In the genomic region with DNA sequence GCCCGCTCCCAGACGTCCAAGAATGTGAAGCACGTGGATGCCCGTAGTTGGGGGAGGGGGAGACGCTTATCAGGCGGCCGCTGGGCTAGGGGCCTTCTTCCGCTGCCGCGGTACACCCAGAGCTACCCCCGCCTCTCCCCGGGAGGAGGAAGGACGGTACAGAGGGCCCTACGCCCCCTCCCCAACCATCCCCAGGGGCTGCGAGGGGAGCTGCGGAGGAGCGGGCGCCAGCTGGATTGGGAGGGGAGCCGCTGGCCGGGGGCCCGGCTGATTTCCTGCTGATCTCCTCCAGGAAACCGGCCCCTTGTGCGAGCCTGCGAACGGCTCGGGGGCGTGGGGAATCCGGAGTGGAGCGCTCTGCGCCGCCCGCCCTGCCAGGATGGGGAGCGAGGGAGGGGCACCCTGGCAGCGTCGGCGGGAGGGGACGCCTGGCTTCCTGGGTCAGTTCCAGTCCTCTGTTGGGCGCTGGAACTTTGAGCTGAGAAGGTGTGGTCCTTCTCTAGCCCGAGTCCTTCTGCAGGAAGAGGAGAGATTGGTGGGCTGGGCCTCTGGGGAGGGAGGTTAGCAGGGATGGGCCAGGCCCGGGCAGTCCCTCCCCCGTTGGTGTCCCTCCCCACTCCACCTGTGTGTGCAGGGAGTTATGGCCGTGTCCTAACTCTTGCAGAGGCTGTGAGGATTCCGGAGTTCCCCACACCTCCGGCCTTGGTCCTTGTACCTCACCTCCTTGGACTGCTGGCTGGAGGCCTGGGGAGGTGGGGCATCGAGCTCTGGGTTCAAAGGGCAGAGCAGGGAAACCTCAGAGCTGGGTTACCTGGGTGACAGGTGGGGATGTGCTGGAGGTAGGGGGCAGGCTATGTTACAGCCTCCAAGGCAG, we compare ENCODE assay signal across 9 cellular contexts. TPM values are rescaled to one million over a fixed set of nuclear protein-coding genes. Genes with fewer than 3 reads are reported as not detected.
DNase-seq lines count a peak whose midpoint lies in the region; ATAC-seq, FAIRE-seq and TF ChIP-seq lines count a peak whose summit lies in the region.
"Had no signal": no experiment of that assay in that cellular context is flagged by ENCODE, and none has a peak within 500 bp of the region (broad histone marks: within the 10 kb centered on the region; RNA-seq: fewer than 3 reads in every experiment).

No MANE protein-coding gene starts in this region.

- peak overlapping the region; percentile 35 for H3K4me3 ChIP-seq in CD8-positive, alpha-beta T cell (ENCODE audit: low read depth, low read length)
- H3K4me3 ChIP-seq in neural progenitor cell, result peak overlapping the region; percentile 60

- peak overlapping the region; percentile 27 for H3K27ac ChIP-seq in CD8-positive, alpha-beta T cell (ENCODE audit: low read depth, low read length)
- no peak overlapping the region for H3K27ac ChIP-seq in neural progenitor cell

- H3K27ac Mint-ChIP-seq in CD8-positive, alpha-beta T cell, result peak overlapping the region; percentile 92
- H3K27ac Mint-ChIP-seq in activated T-helper 17 cell treated with anti-CD3 and anti-CD28 coated beads, Interleukin-2, amount 50 U/mL, for 72 hours, result peak overlapping the region; percentile 92
- H3K27ac Mint-ChIP-seq in neural progenitor cell, result no peak overlapping the region

- H3K9me3 ChIP-seq in CD8-positive, alpha-beta T cell (ENCODE audit: low read length), result no peaks in the 10 kb centered on the region
- H3K9me3 ChIP-seq in neural progenitor cell (ENCODE audit: low read depth), result no peaks in the 10 kb centered on the region

- peak overlapping the region; percentile 81 for H2AFZ ChIP-seq in neural progenitor cell (replicated peaks)

- no peaks in the 10 kb centered on the region for H3K27me3 Mint-ChIP-seq in CD8-positive, alpha-beta T cell (ENCODE audit: low read depth)
- no peaks in the 10 kb centered on the region for H3K27me3 Mint-ChIP-seq in activated T-helper 17 cell treated with anti-CD3 and anti-CD28 coated beads, Interleukin-2, amount 50 U/mL, for 72 hours
- H3K27me3 Mint-ChIP-seq in neural progenitor cell (ENCODE audit: insufficient read depth, low read depth), result peaks cover 9% of the 10 kb centered on the region

- FAIRE-seq in frontal cortex (lab: Jason Lieb, UNC), result no peak

- peaks cover 47% of the 10 kb centered on the region for H3F3A ChIP-seq in neural progenitor cell (ENCODE audit: low read depth)

- H3K36me3 Mint-ChIP-seq in CD8-positive, alpha-beta T cell, result peaks cover 30% of the 10 kb centered on the region
- peaks cover 55% of the 10 kb centered on the region for H3K36me3 Mint-ChIP-seq in activated T-helper 17 cell treated with anti-CD3 and anti-CD28 coated beads, Interleukin-2, amount 50 U/mL, for 72 hours (ENCODE audit: low read depth)
- H3K36me3 Mint-ChIP-seq in neural progenitor cell, result peaks cover 4% of the 10 kb centered on the region

- no peak for TF ChIP-seq CTCF in CD8-positive, alpha-beta T cell (IDR thresholded peaks at IDR 0.05)
- TF ChIP-seq CTCF in neural progenitor cell (IDR thresholded peaks at IDR 0.05), result no peak

- H3K79me2 ChIP-seq in neural progenitor cell (ENCODE audit: low read depth), result no peaks in the 10 kb centered on the region

- peaks cover 88% of the 10 kb centered on the region for H4K20me1 ChIP-seq in neural progenitor cell (ENCODE audit: low read depth)

- no peak overlapping the region for H3K9ac ChIP-seq in neural progenitor cell

- in situ Hi-C loops in KBM-7 (cut with MboI; ENCODE audit: low pct_unique_long_range_greater_than_20kb, low sequenced_read_pairs), result no loop called here

- H3K36me3 ChIP-seq in CD8-positive, alpha-beta T cell (ENCODE audit: insufficient read depth, low read length), result peaks cover 19% of the 10 kb centered on the region
- H3K36me3 ChIP-seq in neural progenitor cell, result no peaks in the 10 kb centered on the region

- POLR2A ChIA-PET in CD8-positive, alpha-beta T cell (lab: Charles Lee), result interaction anchor here (0.9 to 2.3 kb wide), 7 partner anchors 18 to 72 kb away, joined by 3 to 11 read pairs (median 3); partner anchors contain the start of gene TOP2A

- CTCF ChIA-PET in CD8-positive, alpha-beta T cell (lab: Charles Lee), result interaction anchor here (1.1 to 34.5 kb wide), 6 partner anchors 10 to 126 kb away, joined by 3 to 1103 read pairs (median 6); partner anchors contain the start of genes RARA and WIPF2

- H3K4me3 Mint-ChIP-seq in CD8-positive, alpha-beta T cell, result peak overlapping the region; percentile 79
- H3K4me3 Mint-ChIP-seq in activated T-helper 17 cell treated with anti-CD3 and anti-CD28 coated beads, Interleukin-2, amount 50 U/mL, for 72 hours, result peak overlapping the region; percentile 81
- H3K4me3 Mint-ChIP-seq in neural progenitor cell, result peak overlapping the region; percentile 78

- no peaks in the 10 kb centered on the region for H3K9me3 Mint-ChIP-seq in CD8-positive, alpha-beta T cell
- H3K9me3 Mint-ChIP-seq in activated T-helper 17 cell treated with anti-CD3 and anti-CD28 coated beads, Interleukin-2, amount 50 U/mL, for 72 hours, result no peaks in the 10 kb centered on the region
- no peaks in the 10 kb centered on the region for H3K9me3 Mint-ChIP-seq in neural progenitor cell

- H3K27me3 ChIP-seq in CD8-positive, alpha-beta T cell (ENCODE audit: insufficient read depth, low read length), result no peaks in the 10 kb centered on the region
- peaks cover 60% of the 10 kb centered on the region for H3K27me3 ChIP-seq in neural progenitor cell

- H3K4me1 Mint-ChIP-seq in CD8-positive, alpha-beta T cell (ENCODE audit: low read depth), result peaks cover 76% of the 10 kb centered on the region
- peaks cover 33% of the 10 kb centered on the region for H3K4me1 Mint-ChIP-seq in activated T-helper 17 cell treated with anti-CD3 and anti-CD28 coated beads, Interleukin-2, amount 50 U/mL, for 72 hours
- H3K4me1 Mint-ChIP-seq in neural progenitor cell, result peaks cover 74% of the 10 kb centered on the region

- ATAC-seq in CD8-positive, alpha-beta T cell, result peak; percentile 7
- ATAC-seq in activated T-helper 17 cell treated with anti-CD3 and anti-CD28 coated beads, Interleukin-2, amount 50 U/mL, for 72 hours (replicated peaks), result peak; percentile 13

- intact Hi-C loops in CD8-positive, alpha-beta T cell (cut with DNase I, micrococcal nuclease), result loop anchor here in 1 of 2 experiments (1.0 to 2.0 kb wide), 2 partner anchors 28 to 35 kb away; no protein-coding TSS in a partner anchor

- H3K4me2 ChIP-seq in neural progenitor cell, result peak overlapping the region; percentile 98

- DNase-seq in CD8-positive, alpha-beta T cell, result peak in 3 of 7 experiments; percentile 42 to 54 (median 44)
- peak; percentile 62 for DNase-seq in KBM-7
- peak; percentile 65 to 72 for DNase-seq in frontal cortex (ENCODE audit: low spot score in 2 of 2)
- DNase-seq in neural progenitor cell (ENCODE audit: low spot score), result peak; percentile 90
- DNase-seq in SIG-M5 (lab: John Stamatoyannopoulos, UW), result no peak
- no peak for DNase-seq in GOT3 (lab: John Stamatoyannopoulos, UW)
- no peak for DNase-seq in DMS153 treated with DMSO at 0.1 percent for 48 hours (lab: John Stamatoyannopoulos, UW; ENCODE audit: unreplicated experiment)

- H3K4me1 ChIP-seq in CD8-positive, alpha-beta T cell (ENCODE audit: insufficient read depth, low read length), result peaks cover 73% of the 10 kb centered on the region
- H3K4me1 ChIP-seq in neural progenitor cell, result peaks cover 75% of the 10 kb centered on the region

RNA-seq across cellular contexts. Expression of gene GJD3, which starts 19.1 kb away (rescaled TPM):
- not detected for total RNA-seq in CD8-positive, alpha-beta T cell
- not detected for total RNA-seq in activated T-helper 17 cell treated with anti-CD3 and anti-CD28 coated beads, Interleukin-2, amount 50 U/mL, for 72 hours
- total RNA-seq in frontal cortex, result not detected
- not detected in 2 replicates for total RNA-seq in neural progenitor cell (ENCODE audit: low replicate concordance)
- total RNA-seq: HT1080 had no signal

RNA-seq across cellular contexts. Expression of gene RARA, which starts 36.4 kb away (rescaled TPM):
- 100 to 1,000 TPM; 133 TPM for total RNA-seq in CD8-positive, alpha-beta T cell
- total RNA-seq in activated T-helper 17 cell treated with anti-CD3 and anti-CD28 coated beads, Interleukin-2, amount 50 U/mL, for 72 hours, result 10 to 100 TPM; 43.7 to 61.9 TPM
- total RNA-seq in frontal cortex (4.9 TPM), neural progenitor cell (ENCODE audit: low replicate concordance) (9.0 and 9.4 TPM in 2 replicates)

RNA-seq across cellular contexts. Expression of gene CDC6, which starts 57.7 kb away (rescaled TPM):
- 1 to 10 TPM; 2.0 to 2.9 TPM for total RNA-seq in CD8-positive, alpha-beta T cell
- total RNA-seq in activated T-helper 17 cell treated with anti-CD3 and anti-CD28 coated beads, Interleukin-2, amount 50 U/mL, for 72 hours, result 100 to 1,000 TPM in 1 of 2 donors, 10 to 100 TPM in 1; 60.9 to 101 TPM
- 2.4 TPM for total RNA-seq in frontal cortex
- total RNA-seq in neural progenitor cell (ENCODE audit: low replicate concordance), result 54.6 and 65.3 TPM in 2 replicates

Comparison
In these comparisons a context has a peak if more than half of its experiments do, and no peak if none do; other contexts are left out.
1. DNase-seq: peak in KBM-7 (single experiment), frontal cortex (2 of 2) and neural progenitor cell (single experiment); none in SIG-M5 (single experiment), GOT3 (single experiment) and DMS153 treated with DMSO at 0.1 percent for 48 hours (single experiment).
2. RNA of gene CDC6, which starts 57.7 kb away (total RNA-seq): 60.9 to 101 TPM in activated T-helper 17 cell treated with anti-CD3 and anti-CD28 coated beads, Interleukin-2, amount 50 U/mL, for 72 hours and 54.6 to 65.3 TPM in neural progenitor cell; 2.0 to 2.9 TPM in CD8-positive, alpha-beta T cell and 2.4 TPM in frontal cortex (single experiment); every median in the first group is over 10 times any median in the second.
3. Peak in every context shown above with its lines, with median percentiles within 50 percentile points of each other: H3K4me3 Mint-ChIP-seq.